In genomic region chr11:29120329-29120695, GRCh38 we compare ENCODE assay signal across 1 cellular context.
TF ChIP-seq lines count a peak whose summit lies in the region.

No MANE protein-coding gene starts in this region.

TF ChIP-seq in IMR-90, 13 proteins besides CTCF, POLR2A, EP300 and RAD21:
- TF ChIP-seq MAFK (IDR thresholded peaks at IDR 0.05; ENCODE audit: low read depth, low read length) (no peak), FOS (IDR thresholded peaks at IDR 0.05; ENCODE audit: low read depth, low read length) (no peak), NFE2L2 (IDR thresholded peaks at IDR 0.05; ENCODE audit: low read depth, low read length) (no peak), MAZ (IDR thresholded peaks at IDR 0.05; ENCODE audit: borderline replicate concordance, low read depth, low read length) (no peak), CHD1 (IDR thresholded peaks at IDR 0.05; ENCODE audit: low read depth, low read length) (no peak), RFX5 (IDR thresholded peaks at IDR 0.05; ENCODE audit: low read depth, low read length) (no peak), SMC3 (IDR thresholded peaks at IDR 0.05; ENCODE audit: low read depth, low read length) (no peak), USF2 (IDR thresholded peaks at IDR 0.05; ENCODE audit: low read depth, low read length) (no peak), MXI1 (IDR thresholded peaks at IDR 0.05; ENCODE audit: borderline replicate concordance, low read depth, low read length) (no peak), RCOR1 (IDR thresholded peaks at IDR 0.05; ENCODE audit: insufficient replicate concordance, low read length) (no peak), CEBPB (IDR thresholded peaks at IDR 0.05; ENCODE audit: low read depth, low read length) (no peak), ELK1 (IDR thresholded peaks at IDR 0.05; ENCODE audit: borderline replicate concordance, low read depth, low read length) (no peak), BHLHE40 (IDR thresholded peaks at IDR 0.05; ENCODE audit: low read depth, low read length) (no peak)
